Comparison of ENCODE assay signal across 19 cellular contexts in the genomic region with DNA sequence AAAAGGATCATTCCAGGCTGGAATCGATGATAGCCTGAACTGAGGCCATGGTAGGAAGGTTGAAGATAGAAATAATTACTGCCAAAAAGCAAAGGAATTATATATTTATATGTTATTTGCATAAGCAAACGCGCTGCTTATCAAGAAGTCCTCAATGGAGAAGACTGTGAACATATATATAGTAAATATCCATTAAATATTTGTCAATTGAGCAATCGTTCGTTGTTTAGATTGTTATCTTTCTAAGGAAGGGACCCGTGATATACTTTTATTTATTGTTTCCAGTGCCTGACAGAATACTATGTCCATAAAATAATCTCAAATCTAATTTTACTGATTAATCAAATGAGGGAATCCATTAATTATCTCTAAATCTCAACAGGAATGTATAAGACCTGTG. TPM values are rescaled to one million over a fixed set of nuclear protein-coding genes. Genes with fewer than 3 reads are reported as not detected.
DNase-seq lines count a peak whose midpoint lies in the region; ATAC-seq, FAIRE-seq and TF ChIP-seq lines count a peak whose summit lies in the region.
"Had no signal": no experiment of that assay in that cellular context is flagged by ENCODE, and none has a peak within 500 bp of the region (broad histone marks: within the 10 kb centered on the region; RNA-seq: fewer than 3 reads in every experiment).

No MANE protein-coding gene starts in this region.

- no peak for DNase-seq in right atrium auricular region (ENCODE audit: low spot score)
- DNase-seq in right cardiac atrium, result no peak
- DNase-seq in PC-9, result no peak
- no peak for DNase-seq in fibroblast of lung (ENCODE audit: low read depth in 2 of 2)
- no peak for DNase-seq in GM12892 (ENCODE audit: insufficient read length)
- no peak for DNase-seq in NCI-H1417 (lab: John Stamatoyannopoulos, UW)
- DNase-seq in effector memory CD4-positive, alpha-beta T cell, result no peak
- DNase-seq: ACHN, AML-193, Caco-2, DMS53, NCI-H1048, NCI-H146, NCI-H2081 treated with DMSO at 0.1 percent for 48 hours, NCI-H510A treated with DMSO at 0.1 percent for 48 hours, NCI-H82 had no signal

- BruUV-seq in PC-9 (replicated peaks; lab: Mats Ljungman, UMichigan), result no TSS peak

- H3K4me1 ChIP-seq in right atrium auricular region (peaks cover 0 to 5% of the 10 kb centered on the region in 2 donors), right cardiac atrium (ENCODE audit: control insufficient read depth, insufficient read depth, low read length) (no peaks in the 10 kb centered on the region), PC-9 (replicated peaks; ENCODE audit: insufficient read depth) (peaks cover 80% of the 10 kb centered on the region), fibroblast of lung (ENCODE audit: control insufficient read depth, extremely low read depth, insufficient read depth, low read length) (peaks cover 21% of the 10 kb centered on the region)
- no peaks in the 10 kb centered on the region for H3K4me1 ChIP-seq in effector memory CD4-positive, alpha-beta T cell (ENCODE audit: control insufficient read depth, insufficient read depth, low read length, poor library complexity, severe bottlenecking)

- H3K9me3 ChIP-seq in right atrium auricular region, result no peaks in the 10 kb centered on the region
- no peaks in the 10 kb centered on the region for H3K9me3 ChIP-seq in right cardiac atrium (ENCODE audit: control insufficient read depth, low read length)
- H3K9me3 ChIP-seq in PC-9 (ENCODE audit: insufficient read depth, low read depth), result no peaks in the 10 kb centered on the region
- H3K9me3 ChIP-seq in fibroblast of lung (ENCODE audit: control insufficient read depth, insufficient read depth, low read depth, low read length), result no peaks in the 10 kb centered on the region
- no peaks in the 10 kb centered on the region for H3K9me3 ChIP-seq in effector memory CD4-positive, alpha-beta T cell (ENCODE audit: control insufficient read depth, low read length)
- H3K9me3 ChIP-seq: Caco-2 had no signal

- H3F3A ChIP-seq in PC-9 (ENCODE audit: insufficient read depth, low read depth), result peaks cover 42% of the 10 kb centered on the region

- H3K27ac ChIP-seq in right atrium auricular region, result peak overlapping the region; percentile 57 to 81
- H3K27ac ChIP-seq in right cardiac atrium (ENCODE audit: low read length), result no peak overlapping the region
- H3K27ac ChIP-seq in PC-9, result peak overlapping the region; percentile 95
- H3K27ac ChIP-seq in fibroblast of lung (ENCODE audit: insufficient read depth, low read length), result peak overlapping the region; percentile 72
- no peak overlapping the region for H3K27ac ChIP-seq in effector memory CD4-positive, alpha-beta T cell (ENCODE audit: insufficient read depth, low read length, poor library complexity, severe bottlenecking)

- no peak overlapping the region for H3K9ac ChIP-seq in fibroblast of lung (ENCODE audit: insufficient read depth, low read length)

- POLR2A ChIA-PET in PC-9 (lab: Charles Lee; ENCODE audit: unreplicated experiment), result interaction anchor here (0.6 to 0.9 kb wide), 4 partner anchors 10 to 203 kb away, joined by 3 to 7 read pairs (median 4); no protein-coding TSS in a partner anchor

- CTCF ChIA-PET in PC-9 (lab: Charles Lee), result no interaction called here

- H3K79me2 ChIP-seq in PC-9 (ENCODE audit: low read depth) (peaks cover 42% of the 10 kb centered on the region), fibroblast of lung (ENCODE audit: control insufficient read depth, insufficient read depth, low read length) (no peaks in the 10 kb centered on the region)

- ATAC-seq in right cardiac atrium (no peak), HG03175 (IDR thresholded peaks at IDR 0.05; ENCODE audit: unreplicated experiment) (no peak)
- ATAC-seq: K562 had no signal

- H3K27me3 ChIP-seq in right atrium auricular region (no peaks in the 10 kb centered on the region), right cardiac atrium (ENCODE audit: control insufficient read depth, insufficient read depth) (no peaks in the 10 kb centered on the region), PC-9 (ENCODE audit: insufficient read depth, low read depth) (no peaks in the 10 kb centered on the region), fibroblast of lung (ENCODE audit: control insufficient read depth, insufficient read depth, low read length) (no peaks in the 10 kb centered on the region)
- no peaks in the 10 kb centered on the region for H3K27me3 ChIP-seq in effector memory CD4-positive, alpha-beta T cell (replicated peaks; ENCODE audit: control insufficient read depth, insufficient read depth, low read length, poor library complexity, severe bottlenecking)

- 89% methylated on average over 6 of the region's 6 CpGs for WGBS in right cardiac atrium

- TF ChIP-seq POLR2A in GM12892 (IDR thresholded peaks at IDR 0.05; ENCODE audit: low read depth, low read length), result no peak

- intact Hi-C loops in right cardiac atrium (cut with DNase I), result no loop called here
- intact Hi-C loops in PC-9 (cut with micrococcal nuclease; ENCODE audit: unreplicated experiment), result loop anchor here (1.0 kb wide), 1 partner anchor 66 kb away; no protein-coding TSS in a partner anchor

- no peaks in the 10 kb centered on the region for H3K36me3 ChIP-seq in right atrium auricular region
- H3K36me3 ChIP-seq in PC-9 (ENCODE audit: low read depth), result no peaks in the 10 kb centered on the region
- no peaks in the 10 kb centered on the region for H3K36me3 ChIP-seq in fibroblast of lung (ENCODE audit: control insufficient read depth, insufficient read depth, low read length)
- H3K36me3 ChIP-seq in effector memory CD4-positive, alpha-beta T cell (ENCODE audit: control insufficient read depth, insufficient read depth, low read length), result no peaks in the 10 kb centered on the region

- H4K20me1 ChIP-seq in PC-9 (ENCODE audit: insufficient read depth), result no peaks in the 10 kb centered on the region
- no peaks in the 10 kb centered on the region for H4K20me1 ChIP-seq in fibroblast of lung (ENCODE audit: control insufficient read depth, extremely low read depth, insufficient read depth, low read length)

- H3K9me2 ChIP-seq in PC-9 (ENCODE audit: insufficient read depth), result no peaks in the 10 kb centered on the region

- H3K4me2 ChIP-seq in PC-9, result peak overlapping the region; percentile 91
- no peak overlapping the region for H3K4me2 ChIP-seq in fibroblast of lung (ENCODE audit: extremely low read depth, insufficient read depth, low read length)

- TF ChIP-seq CTCF in right atrium auricular region (IDR thresholded peaks at IDR 0.05) (no peak), PC-9 (conservative IDR thresholded peaks at IDR 0.05) (no peak), fibroblast of lung (conservative IDR thresholded peaks at IDR 0.05 in 1 of 2, IDR thresholded peaks at IDR 0.05 in 1 of 2; ENCODE audit: low read depth in 1 of 2, low read length in 2 of 2) (no peak)

- H3K4me3 ChIP-seq in right atrium auricular region (no peak overlapping the region), right cardiac atrium (ENCODE audit: low read length) (no peak overlapping the region), PC-9 (peak overlapping the region; percentile 73), fibroblast of lung (replicated peaks in 1 of 4; ENCODE audit: control extremely low read depth in 1 of 4, insufficient read depth in 1 of 4, low read depth in 3 of 4, low read length in 4 of 4) (no peak overlapping the region)
- H3K4me3 ChIP-seq in effector memory CD4-positive, alpha-beta T cell (ENCODE audit: insufficient read depth, low read depth, low read length, poor library complexity, severe bottlenecking), result no peak overlapping the region
- H3K4me3 ChIP-seq: K562 had no signal

- H2AFZ ChIP-seq in PC-9 (peak overlapping the region; percentile 4; the same call in 1 of the 2 replicates), fibroblast of lung (ENCODE audit: low read length) (no peak overlapping the region)

- no peak for FAIRE-seq in GM12892 (lab: Jason Lieb, UNC)
- FAIRE-seq: K562 had no signal

RNA-seq across cellular contexts. Expression of a gene that starts 11.8 kb away (rescaled TPM):
- 10 to 100 TPM; 22.0 to 22.5 TPM for total RNA-seq in right atrium auricular region
- total RNA-seq in right cardiac atrium, result 10 to 100 TPM; 33.2 to 37.0 (median 34.5) TPM
- polyA plus RNA-seq in right cardiac atrium, result 14.0 TPM
- 115 and 116 TPM in 2 replicates for total RNA-seq in PC-9 (2021)
- 77.0 and 140 TPM in 2 replicates for total RNA-seq in fibroblast of lung
- polyA plus RNA-seq in fibroblast of lung, result 53.1 and 93.3 TPM in 2 replicates
- 38.3 and 80.7 TPM in 2 replicates for polyA plus RNA-seq in fibroblast of lung (2012)
- 11.4 and 13.9 TPM in 2 replicates for polyA minus RNA-seq in fibroblast of lung (ENCODE audit: low replicate concordance)
- polyA plus RNA-seq in GM12892 (2012; ENCODE audit: missing spikeins), result 32.3 TPM

RNA-seq across cellular contexts. Expression of a gene that starts 22.4 kb away (rescaled TPM):
- total RNA-seq in right atrium auricular region, result 100 to 1,000 TPM in 1 of 2 donors, 10 to 100 TPM in 1; 93.5 to 145 TPM
- total RNA-seq in right cardiac atrium, result 100 to 1,000 TPM in 1 of 4 donors, 10 to 100 TPM in 3; 81.6 to 134 (median 84.8) TPM
- polyA plus RNA-seq in right cardiac atrium, result 27.2 TPM
- total RNA-seq in PC-9 (2021), result 3.9 and 4.1 TPM in 2 replicates
- under 0.01 and 1.2 TPM in 2 replicates for total RNA-seq in fibroblast of lung
- polyA plus RNA-seq in fibroblast of lung, result 0.77 and 1.9 TPM in 2 replicates
- polyA plus RNA-seq in fibroblast of lung (2012), result 0.68 and 1.6 TPM in 2 replicates
- 0.90 and 2.8 TPM in 2 replicates for polyA minus RNA-seq in fibroblast of lung (ENCODE audit: low replicate concordance)
- polyA plus RNA-seq in GM12892 (2012; ENCODE audit: missing spikeins), result 0.08 TPM
- total RNA-seq: Caco-2, H7, K562 had no signal
- polyA plus RNA-seq: K562 had no signal

Comparison
In these comparisons a context has a peak if more than half of its experiments do, and no peak if none do; other contexts are left out.
1. H3K27ac ChIP-seq: peak in right atrium auricular region (2 of 2), PC-9 (single experiment) and fibroblast of lung (single experiment); none in right cardiac atrium (single experiment) and effector memory CD4-positive, alpha-beta T cell (single experiment).
2. RNA of a gene that starts 22.4 kb away (total RNA-seq): 93.5 to 145 TPM in right atrium auricular region and 81.6 to 134 TPM in right cardiac atrium; 3.9 to 4.1 TPM in PC-9 and under 0.01 to 1.2 TPM in fibroblast of lung; every median in the first group is over 10 times any median in the second.